In genomic region chr3:170154084-170154483, GRCh38 we compare ENCODE assay signal across 11 cellular contexts. TPM values are rescaled to one million over a fixed set of nuclear protein-coding genes. Genes with fewer than 3 reads are reported as not detected.
DNase-seq lines count a peak whose midpoint lies in the region; ATAC-seq, FAIRE-seq and TF ChIP-seq lines count a peak whose summit lies in the region.
"Had no signal": no experiment of that assay in that cellular context is flagged by ENCODE, and none has a peak within 500 bp of the region (broad histone marks: within the 10 kb centered on the region; RNA-seq: fewer than 3 reads in every experiment).

No MANE protein-coding gene starts in this region.

- no peak for TF ChIP-seq POLR2A in prostate gland (IDR thresholded peaks at IDR 0.05)

- no peak for TF ChIP-seq CTCF in prostate gland (IDR thresholded peaks at IDR 0.05)

- H3K27ac ChIP-seq in Karpas-422 (ENCODE audit: low read length) (peak overlapping the region; percentile 85), mucosa of rectum (ENCODE audit: low read depth in 2 of 2, low read length in 2 of 2) (peak overlapping the region; percentile 29 to 86), prostate gland (no peak overlapping the region)

- DNase-seq in Karpas-422 (no peak), prostate gland (ENCODE audit: low spot score) (no peak), NCI-H446 (lab: John Stamatoyannopoulos, UW) (no peak), COR-L47 (lab: John Stamatoyannopoulos, UW) (no peak), HTR-8/SVneo (ENCODE audit: insufficient read length, low spot score) (no peak)
- DNase-seq: activated CD4-positive, alpha-beta T cell treated with anti-CD3 and anti-CD28 coated beads for 36 hours; NCI-H748 treated with DMSO at 0.1 percent for 48 hours had no signal

- H3K36me3 ChIP-seq in Karpas-422 (ENCODE audit: insufficient read depth, low read length) (peaks cover 20% of the 10 kb centered on the region), mucosa of rectum (ENCODE audit: control insufficient read depth in 2 of 2, insufficient read depth in 2 of 2, low read length in 2 of 2) (peaks cover 4 to 11% of the 10 kb centered on the region in 2 donors), prostate gland (no peaks in the 10 kb centered on the region)

- H3K4me3 ChIP-seq in Karpas-422 (ENCODE audit: low read length) (0 out of 2 replicates have a peak overlapping the region, but pooled peaks have one; percentile 15), mucosa of rectum (ENCODE audit: low read length in 2 of 2) (peak overlapping the region; percentile 5 to 32), prostate gland (no peak overlapping the region)

- H3K9me3 ChIP-seq in Karpas-422 (ENCODE audit: low read length): no peaks in the 10 kb centered on the region
- no peaks in the 10 kb centered on the region for H3K9me3 ChIP-seq in mucosa of rectum (ENCODE audit: control insufficient read depth in 2 of 2, low read length in 2 of 2)
- H3K9me3 ChIP-seq in prostate gland: no peaks in the 10 kb centered on the region

- 62% methylated on average over 3 of the region's 3 CpGs for whole genome bisulfite sequencing in prostate gland

- H3K4me1 ChIP-seq in Karpas-422 (ENCODE audit: low read length) (peaks cover 38% of the 10 kb centered on the region), mucosa of rectum (ENCODE audit: control insufficient read depth in 2 of 2, insufficient read depth in 2 of 2, low read length in 2 of 2) (peaks cover 8 to 17% of the 10 kb centered on the region in 2 donors), prostate gland (replicated peaks) (no peaks in the 10 kb centered on the region)

- intact Hi-C loops in prostate gland (cut with DNase I): no loop called here

- H3K27me3 ChIP-seq in Karpas-422 (ENCODE audit: low read length) (no peaks in the 10 kb centered on the region), mucosa of rectum (ENCODE audit: control insufficient read depth in 2 of 2, insufficient read depth in 2 of 2, low read length in 2 of 2) (no peaks in the 10 kb centered on the region), prostate gland (replicated peaks; ENCODE audit: insufficient read depth) (no peaks in the 10 kb centered on the region)

- ATAC-seq in GM18511 (IDR thresholded peaks at IDR 0.05; ENCODE audit: unreplicated experiment) (peak; percentile 31), GM21723 (IDR thresholded peaks at IDR 0.05; ENCODE audit: unreplicated experiment) (peak; percentile 6)
- ATAC-seq: activated CD4-positive, alpha-beta T cell treated with anti-CD3 and anti-CD28 coated beads for 36 hours had no signal

- no peaks in the 10 kb centered on the region for H3K9me2 ChIP-seq in Karpas-422 (replicated peaks; ENCODE audit: insufficient read depth, low read length)

- peaks cover 88% of the 10 kb centered on the region for H3K79me2 ChIP-seq in Karpas-422 (ENCODE audit: low read length)

- 0 out of 2 replicates have a peak, but pooled peaks cover 4% of the 10 kb centered on the region for H4K20me1 ChIP-seq in Karpas-422 (ENCODE audit: insufficient read depth, low read depth, low read length)

- no peak for FAIRE-seq in HTR-8/SVneo (lab: Jason Lieb, UNC)
- FAIRE-seq: urothelium cell line had no signal

- H2AFZ ChIP-seq in Karpas-422 (ENCODE audit: low read length): no peak overlapping the region

- H3K9ac ChIP-seq in Karpas-422 (ENCODE audit: low read length) (no peak overlapping the region), mucosa of rectum (ENCODE audit: low read depth in 1 of 2, low read length in 2 of 2) (no peak overlapping the region)

- peak overlapping the region; percentile 60 for H3K4me2 ChIP-seq in Karpas-422 (ENCODE audit: low read depth, low read length, poor library complexity, severe bottlenecking)

RNA-seq across cellular contexts. Expression of gene PHC3, which starts 27.4 kb away (rescaled TPM):
- 31.9 and 89.9 TPM in 2 replicates for total RNA-seq in Karpas-422 (2014; rRNA removed; shearing (Covaris generic); ENCODE audit: low replicate concordance)
- 100 to 1,000 TPM in 1 of 2 donors, 10 to 100 TPM in 1; 34.5 to 100 TPM for total RNA-seq in prostate gland

Comparison
In these comparisons a context has a peak if more than half of its experiments do, and no peak if none do; other contexts are left out.
1. H3K27ac ChIP-seq: peak in Karpas-422 (single experiment) and mucosa of rectum (2 of 2); none in prostate gland (0 of 2).
2. H3K4me3 ChIP-seq: peak in Karpas-422 (single experiment) and mucosa of rectum (2 of 2); none in prostate gland (0 of 2).